8 cellular contexts compared by ENCODE assay signal in the genomic region with DNA sequence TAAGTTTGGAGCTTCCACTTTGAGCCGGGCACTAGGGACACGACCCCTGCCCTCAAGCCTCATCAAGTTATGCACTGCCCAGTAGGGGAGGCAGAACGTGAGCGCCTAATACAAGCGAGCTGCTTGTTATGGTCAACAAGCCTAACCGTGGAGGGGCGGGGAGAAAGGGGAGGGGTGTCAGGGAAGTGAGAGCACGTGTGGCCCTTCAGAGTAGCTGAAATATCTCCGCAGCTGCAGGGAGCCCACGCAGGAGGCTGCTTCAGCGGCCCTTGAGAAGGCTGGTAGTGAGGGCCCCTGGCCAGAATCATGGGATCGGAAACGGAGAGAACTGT. TPM values are rescaled to one million over a fixed set of nuclear protein-coding genes. Genes with fewer than 3 reads are reported as not detected.
DNase-seq lines count a peak whose midpoint lies in the region; ATAC-seq and TF ChIP-seq lines count a peak whose summit lies in the region.

No MANE protein-coding gene starts in this region.

- H3K36me3 ChIP-seq in Caco-2 (ENCODE audit: control insufficient read depth, insufficient read depth, low read length) (no peaks in the 10 kb centered on the region; the same call in 1 of the 2 replicates), SK-N-MC (ENCODE audit: insufficient read depth, low read length) (no peaks in the 10 kb centered on the region), iPS DF 6.9 (ENCODE audit: control insufficient read depth, insufficient read depth, low read length) (no peaks in the 10 kb centered on the region)

- CTCF ChIA-PET in Caco-2 (lab: Charles Lee), result interaction anchor here (0.5 to 2.5 kb wide), 9 partner anchors 9 to 284 kb away, joined by 3 to 60 read pairs (median 4); no protein-coding TSS in a partner anchor

- in situ Hi-C loops in astrocyte of the cerebellum (cut with HindIII; ENCODE audit: low sequenced_read_pairs), result no loop called here

- peak overlapping the region; percentile 76 for H3K4me3 Mint-ChIP-seq in Caco-2 (ENCODE audit: unreplicated experiment)

- H3K36me3 Mint-ChIP-seq in Caco-2 (ENCODE audit: insufficient read depth, unreplicated experiment), result peaks cover 24% of the 10 kb centered on the region

- peak; percentile 50 for ATAC-seq in GM19467 (IDR thresholded peaks at IDR 0.05; ENCODE audit: unreplicated experiment)

- no peaks in the 10 kb centered on the region for H3K27me3 Mint-ChIP-seq in Caco-2 (ENCODE audit: insufficient read depth, unreplicated experiment)

- H3K9me3 ChIP-seq in Caco-2, result no peaks in the 10 kb centered on the region
- H3K9me3 ChIP-seq in SK-N-MC (ENCODE audit: low read depth, low read length), result no peaks in the 10 kb centered on the region
- no peaks in the 10 kb centered on the region for H3K9me3 ChIP-seq in iPS DF 6.9 (ENCODE audit: control insufficient read depth, insufficient read depth, low read length)

- no peaks in the 10 kb centered on the region; the same call in 1 of the 2 replicates for H3K4me1 ChIP-seq in Caco-2
- 0 out of 2 replicates have a peak, but pooled peaks cover 2% of the 10 kb centered on the region for H3K4me1 ChIP-seq in iPS DF 6.9 (ENCODE audit: control insufficient read depth, insufficient read depth, low read length)

- intact Hi-C loops in Caco-2 (cut with micrococcal nuclease; ENCODE audit: unreplicated experiment), result loop anchor here (1.0 to 2.0 kb wide), 2 partner anchors 26 to 69 kb away; no protein-coding TSS in a partner anchor

- no TSS peak for BruUV-seq in Caco-2 (replicated peaks; lab: Mats Ljungman, UMichigan)

- H3K27ac ChIP-seq in HL-60 (replicated peaks), result no peak overlapping the region
- H3K27ac ChIP-seq in SK-N-MC, result no peak overlapping the region
- H3K27ac ChIP-seq in iPS DF 6.9 (ENCODE audit: low read length), result no peak overlapping the region

- DNase-seq in Caco-2, result peak; percentile 72 to 82
- peak; percentile 25 to 59 for DNase-seq in HL-60 (ENCODE audit: low read depth in 1 of 2, low spot score in 1 of 2)
- DNase-seq in SK-N-MC (ENCODE audit: low read depth, low spot score), result no peak
- DNase-seq in astrocyte of the cerebellum (ENCODE audit: low read depth), result peak; percentile 11
- DNase-seq in iPS DF 6.9 (ENCODE audit: low read depth, low spot score), result no peak
- peak; percentile 24 for DNase-seq in skeletal muscle cell (ENCODE audit: low read depth)
- no peak for DNase-seq in T1000 (lab: John Stamatoyannopoulos, UW)

- TF ChIP-seq CTCF in Caco-2 (IDR thresholded peaks at IDR 0.05; ENCODE audit: insufficient read depth in 1 of 2, low read depth in 1 of 2, low read length in 1 of 2, severe bottlenecking in 1 of 2, unreplicated experiment in 1 of 2), result peak in 1 of 2 experiments; percentile 0
- no peak for TF ChIP-seq CTCF in HL-60 (IDR thresholded peaks at IDR 0.05; ENCODE audit: insufficient read depth, low read length)
- no peak for TF ChIP-seq CTCF in astrocyte of the cerebellum (IDR thresholded peaks at IDR 0.05; ENCODE audit: low read depth, low read length, missing control alignments)

- POLR2A ChIA-PET in Caco-2 (lab: Charles Lee), result interaction anchor here (0.7 to 1.9 kb wide), 2 partner anchors 26 to 172 kb away, joined by 4 to 9 read pairs; partner anchors contain the start of genes ACOT13 and TDP2

- H3K27ac Mint-ChIP-seq in Caco-2 (ENCODE audit: unreplicated experiment), result peak overlapping the region; percentile 77

- H3K9ac ChIP-seq in SK-N-MC (ENCODE audit: insufficient read length), result peak overlapping the region; percentile 75

- WGBS in iPS DF 6.9 (ENCODE audit: insufficient coverage, insufficient read length), result no CpG with 5 or more reads among the region's 13 CpGs

- H3K4me1 Mint-ChIP-seq in Caco-2 (ENCODE audit: low read depth, unreplicated experiment), result peaks cover 13% of the 10 kb centered on the region

- no peaks in the 10 kb centered on the region for H3K27me3 ChIP-seq in Caco-2 (replicated peaks; ENCODE audit: control insufficient read depth, insufficient read depth, low read length)
- peaks cover 7% of the 10 kb centered on the region for H3K27me3 ChIP-seq in HL-60 (ENCODE audit: insufficient read depth, poor library complexity, severe bottlenecking)
- H3K27me3 ChIP-seq in iPS DF 6.9 (ENCODE audit: control insufficient read depth, insufficient read depth, low read length), result peaks cover 1% of the 10 kb centered on the region; the same call in 1 of the 2 replicates

- no peaks in the 10 kb centered on the region for H3K9me3 Mint-ChIP-seq in Caco-2 (ENCODE audit: unreplicated experiment)

- H3K4me3 ChIP-seq in Caco-2 (ENCODE audit: low read depth, low read length) (peak overlapping the region; percentile 62), HL-60 (replicated peaks; ENCODE audit: insufficient read depth, low read length) (peak overlapping the region; percentile 57), SK-N-MC (peak overlapping the region; percentile 87), astrocyte of the cerebellum (ENCODE audit: low read depth, low read length) (peak overlapping the region; percentile 51), iPS DF 6.9 (ENCODE audit: low read length) (peak overlapping the region; percentile 75; the same call in 1 of the 2 replicates), skeletal muscle cell (ENCODE audit: low read depth, low read length) (peak overlapping the region; percentile 58)

RNA-seq across cellular contexts. Expression of gene ALDH5A1, which starts 0.7 kb away (rescaled TPM):
- 42.4 and 45.3 TPM in 2 replicates for total RNA-seq in Caco-2 (2022)

RNA-seq across cellular contexts. Expression of gene GPLD1, which starts 6.1 kb away (rescaled TPM):
- total RNA-seq in Caco-2 (2022), result 9.0 and 10.1 TPM in 2 replicates

Comparison
In these comparisons a context has a peak if more than half of its experiments do, and no peak if none do; other contexts are left out.
1. DNase-seq: peak in Caco-2 (2 of 2), HL-60 (2 of 2), astrocyte of the cerebellum (single experiment) and skeletal muscle cell (single experiment); none in SK-N-MC (single experiment), iPS DF 6.9 (single experiment) and T1000 (single experiment).
2. Peak in every context shown above with its lines, with median percentiles within 50 percentile points of each other: H3K4me3 ChIP-seq.